1 cellular context compared by ENCODE assay signal in genomic region chr11:122293298-122294023, GRCh38.
TF ChIP-seq lines count a peak whose summit lies in the region.

No MANE protein-coding gene starts in this region.

TF ChIP-seq in SK-N-SH, 30 proteins besides CTCF, POLR2A, EP300 and RAD21 (continued from another document):
- TF ChIP-seq REST (IDR thresholded peaks at IDR 0.05; ENCODE audit: low read depth, low read length) = no peak
- TF ChIP-seq SIN3A (IDR thresholded peaks at IDR 0.05; ENCODE audit: borderline replicate concordance, low read depth, low read length) = no peak
- no peak for TF ChIP-seq JUND (IDR thresholded peaks at IDR 0.05)
- no peak for TF ChIP-seq NFIC (IDR thresholded peaks at IDR 0.05; ENCODE audit: borderline replicate concordance)
- TF ChIP-seq MXI1 (IDR thresholded peaks at IDR 0.05; ENCODE audit: low read depth, low read length) = no peak
- no peak for TF ChIP-seq MEF2A (IDR thresholded peaks at IDR 0.05; ENCODE audit: borderline replicate concordance, low read depth)
- TF ChIP-seq FOXJ3 (CRISPR knock-in tag; IDR thresholded peaks at IDR 0.05) = no peak
- no peak for TF ChIP-seq USF2 (IDR thresholded peaks at IDR 0.05; ENCODE audit: borderline replicate concordance, low read depth, low read length)
- TF ChIP-seq TEAD4 (IDR thresholded peaks at IDR 0.05; ENCODE audit: borderline replicate concordance, insufficient read depth) = no peak
- TF ChIP-seq RFX5 (IDR thresholded peaks at IDR 0.05; ENCODE audit: low read length) = no peak
- TF ChIP-seq EZH2phosphoT487 (IDR thresholded peaks at IDR 0.05; ENCODE audit: borderline replicate concordance, low read depth) = no peak
- TF ChIP-seq RCOR1 (IDR thresholded peaks at IDR 0.05; ENCODE audit: low read length) = no peak
